In the genomic region with DNA sequence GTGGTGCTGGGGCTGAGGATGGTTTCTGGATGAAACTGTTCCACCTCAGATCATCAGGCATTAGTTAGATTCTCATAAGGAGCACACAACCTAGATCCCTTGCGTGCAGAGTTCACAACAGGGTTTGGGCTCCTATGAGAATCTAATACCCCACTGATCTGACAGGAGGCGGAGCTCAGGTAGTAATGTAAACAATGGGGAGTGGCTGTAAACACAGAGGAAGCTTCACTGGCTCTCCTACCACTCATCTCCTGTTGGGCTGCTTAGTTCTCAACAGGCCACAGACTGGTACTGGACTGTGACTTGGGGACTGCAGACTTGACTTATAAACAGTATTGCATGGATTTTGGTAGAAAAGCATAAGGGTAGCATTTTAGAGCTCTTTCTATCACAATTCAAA, we compare ENCODE assay signal across 24 cellular contexts.
"Had no signal": no experiment of that assay in that cellular context is flagged by ENCODE, and none has a peak within 500 bp of the region (broad histone marks: within the 10 kb centered on the region; RNA-seq: fewer than 3 reads in every experiment).

No MANE protein-coding gene starts in this region.

- H3K4me3 Mint-ChIP-seq: activated CD4-positive, alpha-beta memory T cell treated with anti-CD3 and anti-CD28 coated beads, Interleukin-2, amount 10 ng/mL, durations not matched to agents 7 days and 5 days; activated CD4-positive, alpha-beta T cell treated with anti-CD3 and anti-CD28 coated beads, Interleukin-2, amount 10 ng/mL, durations not matched to agents 7 days and 5 days; activated naive CD4-positive, alpha-beta T cell treated with anti-CD3 and anti-CD28 coated beads, Interleukin-2, amount 50 U/mL, for 24 hours; activated naive CD8-positive, alpha-beta T cell treated with anti-CD3 and anti-CD28 coated beads, Interleukin-2, amount 50 U/mL, for 24 hours; activated T-cell treated with anti-CD3 and anti-CD28 coated beads, Interleukin-2, amount 50 U/mL, for 4 hours; naive thymus-derived CD8-positive, alpha-beta T cell; neural crest cell; T-helper 1 cell treated with Interleukin-12 subunit alpha and Interleukin-12 subunit beta and Interleukin-4 antibody, amounts not matched to agents 30 μg/mL and 1 μg/mL, for 36 hours had no signal

- H3K27ac Mint-ChIP-seq: activated CD4-positive, alpha-beta memory T cell treated with anti-CD3 and anti-CD28 coated beads, Interleukin-2, amount 10 ng/mL, durations not matched to agents 7 days and 5 days; activated CD4-positive, alpha-beta T cell treated with anti-CD3 and anti-CD28 coated beads, Interleukin-2, amount 10 ng/mL, durations not matched to agents 7 days and 5 days; activated naive CD4-positive, alpha-beta T cell treated with anti-CD3 and anti-CD28 coated beads, Interleukin-2, amount 50 U/mL, for 24 hours; activated naive CD8-positive, alpha-beta T cell treated with anti-CD3 and anti-CD28 coated beads, Interleukin-2, amount 50 U/mL, for 24 hours; activated T-helper 2 cell treated with anti-CD3 and anti-CD28 coated beads, Interferon-gamma antibody, Interleukin-2, Interleukin-4, amounts not matched to agents 10 μg/mL and 5 μg/mL and 100 μg/mL, durations not matched to agents 14 hours and 24 hours and 36 hours; naive thymus-derived CD8-positive, alpha-beta T cell; T-helper 1 cell treated with Interleukin-12 subunit alpha and Interleukin-12 subunit beta and Interleukin-4 antibody, amounts not matched to agents 30 μg/mL and 1 μg/mL, for 36 hours had no signal

- H3K4me1 Mint-ChIP-seq: activated CD4-positive, alpha-beta memory T cell treated with anti-CD3 and anti-CD28 coated beads, Interleukin-2, amount 10 ng/mL, durations not matched to agents 7 days and 5 days; activated CD4-positive, alpha-beta T cell treated with anti-CD3 and anti-CD28 coated beads, Interleukin-2, amount 10 ng/mL, durations not matched to agents 7 days and 5 days; activated naive CD4-positive, alpha-beta T cell treated with anti-CD3 and anti-CD28 coated beads, Interleukin-2, amount 50 U/mL, for 24 hours; activated naive CD8-positive, alpha-beta T cell treated with anti-CD3 and anti-CD28 coated beads, Interleukin-2, amount 50 U/mL, for 24 hours; naive thymus-derived CD8-positive, alpha-beta T cell; neural crest cell had no signal

- H3K36me3 ChIP-seq: esophagus muscularis mucosa, heart left ventricle, right atrium auricular region, transverse colon had no signal

- H3K27me3 ChIP-seq: esophagus muscularis mucosa, foreskin keratinocyte, heart left ventricle, right atrium auricular region, testis, transverse colon had no signal

- H3K4me1 ChIP-seq: esophagus muscularis mucosa, foreskin keratinocyte, heart left ventricle, right atrium auricular region, testis, transverse colon had no signal

- H3K36me3 Mint-ChIP-seq: activated naive CD4-positive, alpha-beta T cell treated with anti-CD3 and anti-CD28 coated beads, Interleukin-2, amount 50 U/mL, for 24 hours had no signal

- H3K27me3 Mint-ChIP-seq: activated CD4-positive, alpha-beta memory T cell treated with anti-CD3 and anti-CD28 coated beads, Interleukin-2, amount 10 ng/mL, durations not matched to agents 7 days and 5 days; activated CD4-positive, alpha-beta T cell treated with anti-CD3 and anti-CD28 coated beads, Interleukin-2, amount 10 ng/mL, durations not matched to agents 7 days and 5 days; activated naive CD4-positive, alpha-beta T cell treated with anti-CD3 and anti-CD28 coated beads, Interleukin-2, amount 50 U/mL, for 24 hours; activated naive CD8-positive, alpha-beta T cell treated with anti-CD3 and anti-CD28 coated beads, Interleukin-2, amount 50 U/mL, for 24 hours; naive thymus-derived CD8-positive, alpha-beta T cell had no signal

- H3K9me3 ChIP-seq: esophagus muscularis mucosa, right atrium auricular region, testis had no signal

- H3K4me3 ChIP-seq: esophagus muscularis mucosa, heart left ventricle, right atrium auricular region, smooth muscle cell, testis, transverse colon had no signal

- DNase-seq: activated CD4-positive, alpha-beta memory T cell treated with anti-CD3 and anti-CD28 coated beads, Interleukin-2, amount 10 ng/mL, durations not matched to agents 7 days and 5 days; activated CD4-positive, alpha-beta T cell treated with anti-CD3 and anti-CD28 coated beads, Interleukin-2, amount 10 ng/mL, durations not matched to agents 7 days and 5 days; activated CD4-positive, CD25-positive, alpha-beta regulatory T cell treated with anti-CD3 and anti-CD28 coated beads, Interleukin-2, amount 50 U/mL, for 72 hours; activated naive CD8-positive, alpha-beta T cell treated with anti-CD3 and anti-CD28 coated beads, Interleukin-2, amount 50 U/mL, for 24 hours; activated T-cell treated with anti-CD3 and anti-CD28 coated beads, Interleukin-2, amount 50 U/mL, for 4 hours; amygdala; central memory CD4-positive, alpha-beta T cell; foreskin keratinocyte; heart left ventricle; hypothalamus; naive thymus-derived CD8-positive, alpha-beta T cell; stimulated activated CD4-positive, alpha-beta T cell treated with anti-CD3 and anti-CD28 coated beads, Interleukin-2, amount 100 ng/mL, for 24 hours; stimulated activated naive CD4-positive, alpha-beta T cell treated with Interleukin-2 at 50 U/mL for 16 hours; T-helper 9 cell; testis; transverse colon had no signal

- H3K27ac ChIP-seq: esophagus muscularis mucosa, foreskin keratinocyte, heart left ventricle, right atrium auricular region, testis, transverse colon, VCaP had no signal

- ATAC-seq: activated naive CD8-positive, alpha-beta T cell treated with anti-CD3 and anti-CD28 coated beads, Interleukin-2, amount 50 U/mL, for 24 hours; activated T-cell treated with anti-CD3 and anti-CD28 coated beads, Interleukin-2, amount 50 U/mL, for 4 hours; foreskin keratinocyte; heart left ventricle; naive thymus-derived CD8-positive, alpha-beta T cell had no signal

- H3K9me3 Mint-ChIP-seq: activated naive CD4-positive, alpha-beta T cell treated with anti-CD3 and anti-CD28 coated beads, Interleukin-2, amount 50 U/mL, for 24 hours; neural crest cell had no signal
